ENCODE assay signal across 13 cellular contexts in the genomic region with DNA sequence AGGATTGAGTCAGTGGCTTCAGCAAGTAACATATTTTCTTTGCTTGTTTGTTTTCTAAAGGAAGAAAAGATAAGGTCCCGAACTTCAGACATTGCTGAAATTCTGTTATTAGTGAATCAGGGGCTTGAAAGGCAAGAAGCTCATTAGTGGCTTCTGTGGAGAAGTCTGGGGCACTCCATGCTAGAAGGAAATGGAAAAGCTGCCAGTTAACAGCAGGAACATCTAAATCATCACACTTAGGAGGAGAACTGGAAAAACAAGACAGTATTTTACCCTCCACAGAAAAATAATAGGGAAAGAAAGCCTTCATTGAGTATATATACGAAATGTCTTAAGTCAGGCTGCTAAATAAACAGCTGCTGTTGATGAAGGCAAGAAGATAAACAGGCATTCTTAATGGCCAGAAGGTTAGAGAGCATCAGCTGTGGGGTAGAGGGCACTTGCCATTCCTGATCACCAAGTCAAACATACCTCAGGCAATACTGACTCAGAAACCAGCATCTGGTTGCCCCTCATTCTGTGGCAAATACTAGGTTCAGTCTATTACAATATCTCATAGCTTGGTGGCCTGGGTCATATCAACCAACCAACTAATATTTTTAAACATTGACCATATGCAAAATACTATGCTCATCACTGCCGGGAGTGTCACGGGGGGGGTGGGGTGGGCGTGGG.
DNase-seq lines count a peak whose midpoint lies in the region; ATAC-seq, FAIRE-seq and TF ChIP-seq lines count a peak whose summit lies in the region.
"Had no signal": no experiment of that assay in that cellular context is flagged by ENCODE, and none has a peak within 500 bp of the region (broad histone marks: within the 10 kb centered on the region; RNA-seq: fewer than 3 reads in every experiment).

No MANE protein-coding gene starts in this region.

- no peaks in the 10 kb centered on the region for H3K79me2 ChIP-seq in endothelial cell of umbilical vein (ENCODE audit: control insufficient read depth, insufficient read depth, low read length)
- H3K79me2 ChIP-seq in mesendoderm (ENCODE audit: control insufficient read depth, insufficient read depth, low read length): no peaks in the 10 kb centered on the region
- H3K79me2 ChIP-seq: parathyroid adenoma had no signal

- H3K4me3 ChIP-seq in endothelial cell of umbilical vein (replicated peaks in 1 of 3; ENCODE audit: insufficient read depth in 1 of 3, low read depth in 1 of 3, low read length in 3 of 3) (no peak overlapping the region), mesendoderm (ENCODE audit: low read length) (no peak overlapping the region), vagina (no peak overlapping the region)

- H3K79me1 ChIP-seq in mesendoderm (ENCODE audit: low read length): no peaks in the 10 kb centered on the region

- POLR2A ChIA-PET in endothelial cell of umbilical vein (lab: Charles Lee): no interaction called here

- TF ChIP-seq CTCF in endothelial cell of umbilical vein (IDR thresholded peaks at IDR 0.05; ENCODE audit: extremely low read depth in 1 of 2, insufficient read depth in 1 of 2, low read depth in 1 of 2, low read length in 2 of 2) (no peak), vagina (IDR thresholded peaks at IDR 0.05) (no peak)

- H3K27me3 ChIP-seq in endothelial cell of umbilical vein (ENCODE audit: control insufficient read depth in 2 of 2, insufficient read depth in 2 of 2, low read length in 2 of 2) (no peaks in the 10 kb centered on the region), mesendoderm (ENCODE audit: insufficient read depth, low read length, poor library complexity) (no peaks in the 10 kb centered on the region), vagina (no peaks in the 10 kb centered on the region)
- H3K27me3 ChIP-seq: BE2C had no signal

- DNase-seq in A172 (ENCODE audit: low spot score) (peak; percentile 90), HS-5 (ENCODE audit: low read depth) (peak; percentile 15), endothelial cell of umbilical vein (ENCODE audit: low read depth, low spot score) (peak; percentile 31), mesendoderm (peak; percentile 23), occipital lobe (lab: John Stamatoyannopoulos, UW) (no peak), NCI-H2171 treated with DMSO at 0.1 percent for 48 hours (lab: John Stamatoyannopoulos, UW) (no peak), vagina (ENCODE audit: extremely low spot score in 2 of 2) (no peak)
- DNase-seq: activated T-cell treated with anti-CD3 and anti-CD28 coated beads, Interleukin-2, amount 50 U/mL, for 4 hours; BE2C; cortex of kidney; T-helper 9 cell had no signal

- no peaks in the 10 kb centered on the region for H3K36me3 ChIP-seq in endothelial cell of umbilical vein (ENCODE audit: control insufficient read depth in 2 of 2, extremely low read depth in 1 of 2, insufficient read depth in 2 of 2, low read length in 2 of 2)
- no peaks in the 10 kb centered on the region for H3K36me3 ChIP-seq in mesendoderm (ENCODE audit: control insufficient read depth, insufficient read depth, low read length)
- no peaks in the 10 kb centered on the region for H3K36me3 ChIP-seq in vagina
- H3K36me3 ChIP-seq: BE2C had no signal

- H2BK5ac ChIP-seq in mesendoderm (ENCODE audit: low read length): no peak overlapping the region

- no peaks in the 10 kb centered on the region for H3K9me1 ChIP-seq in endothelial cell of umbilical vein (replicated peaks; ENCODE audit: control insufficient read depth, extremely low read depth, insufficient read depth, low read length)

- dilution Hi-C loops in endothelial cell of umbilical vein (cut with MboI; ENCODE audit: extremely low pct_ligation_motif_present, low sequenced_read_pairs): no loop called here

- H2AK5ac ChIP-seq in mesendoderm (ENCODE audit: low read length): no peak overlapping the region

- no peak for ATAC-seq in HG03097 (IDR thresholded peaks at IDR 0.05; ENCODE audit: low FRiP score, unreplicated experiment)
- ATAC-seq: activated T-cell treated with anti-CD3 and anti-CD28 coated beads, Interleukin-2, amount 50 U/mL, for 4 hours had no signal

- H2AFZ ChIP-seq in endothelial cell of umbilical vein (ENCODE audit: low read depth, low read length): peak overlapping the region; percentile 7
- H2AFZ ChIP-seq: parathyroid adenoma had no signal

- H3K4me1 ChIP-seq in endothelial cell of umbilical vein (ENCODE audit: control insufficient read depth, extremely low read depth, insufficient read depth, low read length): peaks cover 8% of the 10 kb centered on the region
- H3K4me1 ChIP-seq in mesendoderm (ENCODE audit: control insufficient read depth, low read depth, low read length): no peaks in the 10 kb centered on the region
- no peaks in the 10 kb centered on the region for H3K4me1 ChIP-seq in vagina
- H3K4me1 ChIP-seq: BE2C, parathyroid adenoma had no signal

- CTCF ChIA-PET in endothelial cell of umbilical vein (lab: Charles Lee): interaction anchor here (1.0 to 1.3 kb wide), 2 partner anchors 123 to 143 kb away, joined by 3 to 4 read pairs; a partner anchor contains a TSS

- H4K5ac ChIP-seq in mesendoderm (ENCODE audit: low read length): no peak overlapping the region

- H4K8ac ChIP-seq in mesendoderm (ENCODE audit: low read depth, low read length): no peak overlapping the region

- no TSS peak for BruUV-seq in endothelial cell of umbilical vein (replicated peaks; lab: Mats Ljungman, UMichigan)

- H3K9me3 ChIP-seq in endothelial cell of umbilical vein (replicated peaks; ENCODE audit: control insufficient read depth, insufficient read depth, low read length) (no peaks in the 10 kb centered on the region), vagina (no peaks in the 10 kb centered on the region)
- H3K9me3 ChIP-seq: BE2C had no signal

- peak; percentile 31 for FAIRE-seq in endothelial cell of umbilical vein (lab: Jason Lieb, UNC)

- H2BK15ac ChIP-seq in mesendoderm (replicated peaks; ENCODE audit: low read depth): no peak overlapping the region

- H3K18ac ChIP-seq in mesendoderm (ENCODE audit: low read length): no peak overlapping the region

- intact Hi-C loops in endothelial cell of umbilical vein (cut with micrococcal nuclease) (loop anchor here (2.0 kb wide), 1 partner anchor 29 kb away; no protein-coding TSS in a partner anchor), vagina (cut with DNase I) (loop anchor here (10.0 kb wide), 1 partner anchor 131 kb away; no protein-coding TSS in a partner anchor)

- no CpG with 5 or more reads among the region's 5 CpGs for WGBS in mesendoderm (ENCODE audit: extremely low coverage, insufficient coverage, low lambda C conversion rate)

- no peak overlapping the region for H3K27ac ChIP-seq in endothelial cell of umbilical vein (ENCODE audit: insufficient read depth, low read depth, low read length)
- no peak overlapping the region for H3K27ac ChIP-seq in mesendoderm (ENCODE audit: low read depth, low read length)
- H3K27ac ChIP-seq in vagina: no peak overlapping the region
- H3K27ac ChIP-seq: parathyroid adenoma had no signal

- H2BK120ac ChIP-seq in mesendoderm (ENCODE audit: low read depth, low read length): no peak overlapping the region

- H3K4ac ChIP-seq in mesendoderm (ENCODE audit: low read depth, low read length): no peak overlapping the region

- H3K4me2 ChIP-seq in endothelial cell of umbilical vein (ENCODE audit: insufficient read depth, low read length) (no peak overlapping the region), mesendoderm (ENCODE audit: low read length) (no peak overlapping the region)

- no peak overlapping the region for H3K56ac ChIP-seq in mesendoderm (ENCODE audit: low read length)

- TF ChIP-seq POLR2A in endothelial cell of umbilical vein (IDR thresholded peaks at IDR 0.05; ENCODE audit: low read depth, low read length) (no peak), vagina (IDR thresholded peaks at IDR 0.05) (no peak)

- no peak overlapping the region for H3K23ac ChIP-seq in mesendoderm (ENCODE audit: low read length)

- H3K9ac ChIP-seq in endothelial cell of umbilical vein (replicated peaks; ENCODE audit: extremely low read depth, insufficient read depth, low read length): no peak overlapping the region
- no peak overlapping the region for H3K9ac ChIP-seq in mesendoderm (ENCODE audit: low read length)
- H3K9ac ChIP-seq: parathyroid adenoma had no signal

- H4K20me1 ChIP-seq in endothelial cell of umbilical vein (replicated peaks; ENCODE audit: control insufficient read depth, extremely low read depth, insufficient read depth, low read length): no peaks in the 10 kb centered on the region

TF ChIP-seq in endothelial cell of umbilical vein, 7 proteins besides CTCF, POLR2A, EP300 and RAD21:
- TF ChIP-seq POLR2AphosphoS5 (IDR thresholded peaks at IDR 0.05; ENCODE audit: insufficient read depth, low read depth, low read length): no peak
- peak; percentile 28 for TF ChIP-seq GATA2 (IDR thresholded peaks at IDR 0.05; ENCODE audit: insufficient read depth, insufficient read length, low read depth, low read length)

Comparison
In these comparisons a context has a peak if more than half of its experiments do, and no peak if none do; other contexts are left out.
1. DNase-seq: peak in A172 (single experiment), HS-5 (single experiment), endothelial cell of umbilical vein (single experiment) and mesendoderm (single experiment); none in occipital lobe (single experiment), NCI-H2171 treated with DMSO at 0.1 percent for 48 hours (single experiment) and vagina (0 of 2).